Comparison of ENCODE assay signal across 26 cellular contexts in genomic region chr17:57549468-57549867, GRCh38.
DNase-seq lines count a peak whose midpoint lies in the region; ATAC-seq and TF ChIP-seq lines count a peak whose summit lies in the region.
"Had no signal": no experiment of that assay in that cellular context is flagged by ENCODE, and none has a peak within 500 bp of the region (broad histone marks: within the 10 kb centered on the region; RNA-seq: fewer than 3 reads in every experiment).

No MANE protein-coding gene starts in this region.

- CTCF ChIA-PET in WTC11 (lab: Charles Lee): interaction anchor here (0.6 to 3.5 kb wide), 10 partner anchors 8 to 896 kb away, joined by 3 to 31 read pairs (median 4); no protein-coding TSS in a partner anchor
- CTCF ChIA-PET in A673 (lab: Charles Lee): interaction anchor here (0.7 kb wide), 1 partner anchor 307 kb away, joined by 9 read pairs; no protein-coding TSS in a partner anchor

- peak overlapping the region; percentile 79 for H3K27ac Mint-ChIP-seq in WTC11
- H3K27ac Mint-ChIP-seq: activated naive CD8-positive, alpha-beta T cell treated with anti-CD3 and anti-CD28 coated beads, Interleukin-2, amount 10 ng/mL, durations not matched to agents 7 days and 5 days had no signal

- H3K9me3 ChIP-seq in HUES48 (ENCODE audit: control insufficient read depth, insufficient read depth, low read length): no peaks in the 10 kb centered on the region
- no peaks in the 10 kb centered on the region for H3K9me3 ChIP-seq in thymus (ENCODE audit: control insufficient read depth)
- H3K9me3 ChIP-seq in A673 (ENCODE audit: low read depth, low read length, poor library complexity, severe bottlenecking): no peaks in the 10 kb centered on the region
- H3K9me3 ChIP-seq: heart left ventricle, pancreas, right atrium auricular region, spleen, thoracic aorta had no signal

- no peak overlapping the region for H3K4me3 ChIP-seq in HUES48 (ENCODE audit: low read depth, low read length)
- H3K4me3 ChIP-seq in mesendoderm (ENCODE audit: low read length): no peak overlapping the region
- H3K4me3 ChIP-seq in thymus (ENCODE audit: low read length): peak overlapping the region; percentile 50
- no peak overlapping the region for H3K4me3 ChIP-seq in A673 (ENCODE audit: low read depth, low read length, poor library complexity, severe bottlenecking)
- H3K4me3 ChIP-seq: heart left ventricle, pancreas, right atrium auricular region, spleen, thoracic aorta had no signal

- WGBS in mesendoderm (ENCODE audit: extremely low coverage, insufficient coverage, low lambda C conversion rate): no CpG with 5 or more reads among the region's 3 CpGs
- WGBS in thymus: 89% methylated on average over 3 of the region's 3 CpGs

- H2BK15ac ChIP-seq in mesendoderm (replicated peaks; ENCODE audit: low read depth): no peak overlapping the region

- H3K9ac ChIP-seq in HUES48 (ENCODE audit: low read depth, low read length) (no peak overlapping the region), mesendoderm (ENCODE audit: low read length) (no peak overlapping the region)

- H4K5ac ChIP-seq in mesendoderm (ENCODE audit: low read length): no peak overlapping the region

- H3K27me3 Mint-ChIP-seq in WTC11 (ENCODE audit: low read depth): no peaks in the 10 kb centered on the region
- H3K27me3 Mint-ChIP-seq: activated naive CD8-positive, alpha-beta T cell treated with anti-CD3 and anti-CD28 coated beads, Interleukin-2, amount 10 ng/mL, durations not matched to agents 7 days and 5 days; naive thymus-derived CD8-positive, alpha-beta T cell had no signal

- no peak overlapping the region for H3K4me3 Mint-ChIP-seq in WTC11
- H3K4me3 Mint-ChIP-seq: activated naive CD8-positive, alpha-beta T cell treated with anti-CD3 and anti-CD28 coated beads, Interleukin-2, amount 10 ng/mL, durations not matched to agents 7 days and 5 days had no signal

- H3K27ac ChIP-seq in HUES48 (ENCODE audit: low read depth, low read length) (peak overlapping the region; percentile 23), mesendoderm (ENCODE audit: low read depth, low read length) (peak overlapping the region; percentile 14), thymus (ENCODE audit: low read depth) (peak overlapping the region; percentile 77), A673 (ENCODE audit: low read depth, low read length, poor library complexity, severe bottlenecking) (no peak overlapping the region)
- H3K27ac ChIP-seq: heart left ventricle, pancreas, right atrium auricular region, thoracic aorta had no signal

- H3K4me1 Mint-ChIP-seq in WTC11: peaks cover 98% of the 10 kb centered on the region

- no peak overlapping the region for H2BK5ac ChIP-seq in mesendoderm (ENCODE audit: low read length)

- H3K18ac ChIP-seq in mesendoderm (ENCODE audit: low read length): no peak overlapping the region

- H3K36me3 ChIP-seq in HUES48 (ENCODE audit: control insufficient read depth, insufficient read depth, low read length) (no peaks in the 10 kb centered on the region), mesendoderm (ENCODE audit: control insufficient read depth, insufficient read depth, low read length) (no peaks in the 10 kb centered on the region), thymus (ENCODE audit: control insufficient read depth, insufficient read depth) (no peaks in the 10 kb centered on the region), A673 (ENCODE audit: insufficient read depth, low read length, poor library complexity, severe bottlenecking) (no peaks in the 10 kb centered on the region)
- H3K36me3 ChIP-seq: heart left ventricle, pancreas, right atrium auricular region, spleen, thoracic aorta had no signal

- POLR2A ChIA-PET in WTC11 (lab: Charles Lee): interaction anchor here (0.7 kb wide), 1 partner anchor 567 kb away, joined by 4 read pairs; no protein-coding TSS in a partner anchor
- POLR2A ChIA-PET in A673 (lab: Charles Lee; ENCODE audit: low non-redundant PET): no interaction called here

- no peak overlapping the region for H3K23ac ChIP-seq in mesendoderm (ENCODE audit: low read length)

- H3K4me2 ChIP-seq in mesendoderm (ENCODE audit: low read length): no peak overlapping the region

- no peak overlapping the region for H2AK5ac ChIP-seq in mesendoderm (ENCODE audit: low read length)

- no TSS peak for BruUV-seq in A673 (replicated peaks; lab: Mats Ljungman, UMichigan)

- no peak for TF ChIP-seq CTCF in WTC11 (IDR thresholded peaks at IDR 0.05)
- no peak for TF ChIP-seq CTCF in A673 (conservative IDR thresholded peaks at IDR 0.05; ENCODE audit: low read depth, low read length)

- H3K27me3 ChIP-seq in HUES48 (ENCODE audit: control insufficient read depth, insufficient read depth, low read length) (no peaks in the 10 kb centered on the region), mesendoderm (ENCODE audit: insufficient read depth, low read length, poor library complexity) (no peaks in the 10 kb centered on the region), thymus (ENCODE audit: control insufficient read depth, insufficient read depth) (no peaks in the 10 kb centered on the region), A673 (replicated peaks; ENCODE audit: insufficient read depth, low read depth, low read length, poor library complexity) (no peaks in the 10 kb centered on the region)
- H3K27me3 ChIP-seq: heart left ventricle, pancreas, right atrium auricular region, spleen had no signal

- intact Hi-C loops in A673 (cut with micrococcal nuclease; ENCODE audit: unreplicated experiment): loop anchor here (10.0 kb wide), 1 partner anchor 125 kb away; no protein-coding TSS in a partner anchor

- ATAC-seq in WTC11: no peak
- ATAC-seq: heart left ventricle; naive thymus-derived CD8-positive, alpha-beta T cell; pancreas had no signal

- DNase-seq in WTC11 (ENCODE audit: low spot score) (no peak), mesendoderm (no peak), cerebellum (ENCODE audit: low spot score) (no peak), A673 (ENCODE audit: low spot score) (no peak), activated gamma-delta T cell treated with Interleukin-2 at 50 U/mL for 16 hours (no peak)
- DNase-seq: activated CD4-positive, alpha-beta T cell treated with anti-CD3 and anti-CD28 coated beads, Interleukin-2, amount 50 U/mL, for 1 hour; activated CD8-positive, alpha-beta memory T cell treated with anti-CD3 and anti-CD28 coated beads, Interleukin-2, amount 50 U/mL, for 48 hours; activated effector memory CD4-positive, alpha-beta T cell treated with Interleukin-2 at 50 U/mL for 16 hours; activated naive CD8-positive, alpha-beta T cell treated with anti-CD3 and anti-CD28 coated beads, Interleukin-2, amount 10 ng/mL, durations not matched to agents 7 days and 5 days; GF-D8; GOT3; heart left ventricle; KG1; kidney glomerular epithelial cell; naive thymus-derived CD8-positive, alpha-beta T cell; NCI-H1436 treated with DMSO at 0.1 percent for 48 hours; NCI-H2171 treated with DMSO at 0.1 percent for 48 hours; pancreas; spleen; stimulated activated CD4-positive, alpha-beta T cell treated with anti-CD3 and anti-CD28 coated beads, Interleukin-2, amount 100 ng/mL, for 48 hours; stimulated activated naive CD4-positive, alpha-beta T cell; T-helper 2 cell had no signal

- H3K79me2 ChIP-seq in mesendoderm (ENCODE audit: control insufficient read depth, insufficient read depth, low read length): no peaks in the 10 kb centered on the region

- H3K9me3 Mint-ChIP-seq in WTC11: no peaks in the 10 kb centered on the region
- H3K9me3 Mint-ChIP-seq: activated naive CD8-positive, alpha-beta T cell treated with anti-CD3 and anti-CD28 coated beads, Interleukin-2, amount 10 ng/mL, durations not matched to agents 7 days and 5 days; naive thymus-derived CD8-positive, alpha-beta T cell had no signal

- H3K36me3 Mint-ChIP-seq in WTC11: no peaks in the 10 kb centered on the region
- H3K36me3 Mint-ChIP-seq: naive thymus-derived CD8-positive, alpha-beta T cell had no signal

- peak overlapping the region; percentile 51 for H3K56ac ChIP-seq in mesendoderm (ENCODE audit: low read length)

- no peak overlapping the region for H2BK120ac ChIP-seq in mesendoderm (ENCODE audit: low read depth, low read length)

- no peaks in the 10 kb centered on the region for H3K79me1 ChIP-seq in mesendoderm (ENCODE audit: low read length)

- H3K4me1 ChIP-seq in HUES48 (ENCODE audit: control insufficient read depth, insufficient read depth, low read length) (peaks cover 75% of the 10 kb centered on the region), mesendoderm (ENCODE audit: control insufficient read depth, low read depth, low read length) (peaks cover 31% of the 10 kb centered on the region), thymus (ENCODE audit: control insufficient read depth, insufficient read depth, low read length) (peaks cover 68% of the 10 kb centered on the region), A673 (ENCODE audit: insufficient read depth, low read length, poor library complexity, severe bottlenecking) (peaks cover 96% of the 10 kb centered on the region)
- H3K4me1 ChIP-seq: pancreas had no signal

- H3K4ac ChIP-seq in mesendoderm (ENCODE audit: low read depth, low read length): no peak overlapping the region

- no peak overlapping the region for H4K8ac ChIP-seq in mesendoderm (ENCODE audit: low read depth, low read length)

TF ChIP-seq in WTC11, 78 proteins besides CTCF, POLR2A, EP300 and RAD21:
- TF ChIP-seq AFF4 (CRISPR knock-in tag; IDR thresholded peaks at IDR 0.05; ENCODE audit: borderline replicate concordance) (no peak), GTF2I (CRISPR knock-in tag; conservative IDR thresholded peaks at IDR 0.05) (peak; percentile 42; the same call in 1 of the 2 replicates)
